10 cellular contexts compared by ENCODE assay signal in genomic region chr11:105045897-105046296, GRCh38. TPM values are rescaled to one million over a fixed set of nuclear protein-coding genes. Genes with fewer than 3 reads are reported as not detected.
DNase-seq lines count a peak whose midpoint lies in the region; ATAC-seq and TF ChIP-seq lines count a peak whose summit lies in the region.
"Had no signal": no experiment of that assay in that cellular context is flagged by ENCODE, and none has a peak within 500 bp of the region (broad histone marks: within the 10 kb centered on the region; RNA-seq: fewer than 3 reads in every experiment).

No MANE protein-coding gene starts in this region.

- peak overlapping the region; percentile 77 to 100 (median 92) for H3K27ac Mint-ChIP-seq in CD4-positive, alpha-beta memory T cell
- peak overlapping the region; percentile 58 for H3K27ac Mint-ChIP-seq in osteocyte (ENCODE audit: unreplicated experiment)

- H3K4me1 Mint-ChIP-seq in CD4-positive, alpha-beta memory T cell = peaks cover 33 to 59% (median 41%) of the 10 kb centered on the region in 4 donors
- peaks cover 38% of the 10 kb centered on the region for H3K4me1 Mint-ChIP-seq in osteocyte (ENCODE audit: unreplicated experiment)

- peaks cover 16 to 31% of the 10 kb centered on the region in 2 donors for H3K36me3 Mint-ChIP-seq in CD4-positive, alpha-beta memory T cell
- H3K36me3 Mint-ChIP-seq in osteocyte (ENCODE audit: unreplicated experiment) = no peaks in the 10 kb centered on the region

- ATAC-seq in esophagus mucosa = peak; percentile 74
- no peak for ATAC-seq in HG03565 (IDR thresholded peaks at IDR 0.05; ENCODE audit: unreplicated experiment)
- ATAC-seq in SK-N-SH treated with all-trans-retinoic acid at 6 μM for 48 hours = no peak

- no peaks in the 10 kb centered on the region for H4K20me1 ChIP-seq in OCI-LY3 (ENCODE audit: insufficient read depth, low read length)

- H3K4me3 ChIP-seq in CD4-positive, alpha-beta memory T cell (ENCODE audit: low read length in 2 of 2) = peak overlapping the region in 1 of 2 donors; percentile 60
- H3K4me3 ChIP-seq in OCI-LY3 (ENCODE audit: low read length) (no peak overlapping the region), SJCRH30 (no peak overlapping the region)

- H2AFZ ChIP-seq in OCI-LY3 (ENCODE audit: low read depth, low read length) = peak overlapping the region; percentile 88

- H3K79me2 ChIP-seq in OCI-LY3 (ENCODE audit: low read length) = no peaks in the 10 kb centered on the region

- peaks cover 40% of the 10 kb centered on the region for H3K4me1 ChIP-seq in CD4-positive, alpha-beta memory T cell (ENCODE audit: insufficient read depth, low read length)
- peaks cover 9% of the 10 kb centered on the region for H3K4me1 ChIP-seq in OCI-LY3 (ENCODE audit: low read length)
- H3K4me1 ChIP-seq in SJCRH30 = no peaks in the 10 kb centered on the region

- peak overlapping the region; percentile 71 to 99 (median 98) for H3K4me3 Mint-ChIP-seq in CD4-positive, alpha-beta memory T cell
- H3K4me3 Mint-ChIP-seq in osteocyte (ENCODE audit: unreplicated experiment) = no peak overlapping the region

- no peaks in the 10 kb centered on the region for H3K27me3 ChIP-seq in CD4-positive, alpha-beta memory T cell (ENCODE audit: insufficient read depth, low read length)
- no peaks in the 10 kb centered on the region for H3K27me3 ChIP-seq in OCI-LY3 (ENCODE audit: low read depth, low read length)
- H3K27me3 ChIP-seq in SJCRH30 = no peaks in the 10 kb centered on the region
- H3K27me3 ChIP-seq: adrenal gland had no signal

- H3K9me3 Mint-ChIP-seq in CD4-positive, alpha-beta memory T cell = peaks cover 0 to 2% (median 0%) of the 10 kb centered on the region in 8 donors
- no peaks in the 10 kb centered on the region for H3K9me3 Mint-ChIP-seq in osteocyte (ENCODE audit: unreplicated experiment)

- CTCF ChIA-PET in CD4-positive, alpha-beta memory T cell (lab: Charles Lee; ENCODE audit: partially characterized antibody) = interaction anchor here (1.3 kb wide), 1 partner anchor 18 kb away, joined by 3 read pairs; no protein-coding TSS in a partner anchor

- no peak for DNase-seq in CD4-positive, alpha-beta memory T cell
- DNase-seq in osteocyte (ENCODE audit: extremely low spot score, unreplicated experiment) (no peak), SJCRH30 (no peak), NCI-H446 treated with DMSO at 0.1 percent for 48 hours (lab: John Stamatoyannopoulos, UW) (no peak)
- DNase-seq: foreskin melanocyte had no signal

- no peaks in the 10 kb centered on the region for H3K27me3 Mint-ChIP-seq in CD4-positive, alpha-beta memory T cell
- no peaks in the 10 kb centered on the region for H3K27me3 Mint-ChIP-seq in osteocyte (ENCODE audit: unreplicated experiment)

- no peak for TF ChIP-seq CTCF in OCI-LY3 (IDR thresholded peaks at IDR 0.05; ENCODE audit: low read depth, low read length)
- no peak for TF ChIP-seq CTCF in osteocyte (IDR thresholded peaks at IDR 0.05)

- POLR2A ChIA-PET in CD4-positive, alpha-beta memory T cell (lab: Charles Lee; ENCODE audit: partially characterized antibody) = interaction anchor here (1.0 kb wide), 1 partner anchor 14 kb away, joined by 3 read pairs; no protein-coding TSS in a partner anchor

- intact Hi-C loops in CD4-positive, alpha-beta memory T cell (cut with micrococcal nuclease) = loop anchor here (1.0 to 10.0 kb wide), 3 partner anchors 13 to 341 kb away; no protein-coding TSS in a partner anchor

- no peaks in the 10 kb centered on the region for H3K9me3 ChIP-seq in CD4-positive, alpha-beta memory T cell (ENCODE audit: control insufficient read depth in 1 of 2, low read length in 2 of 2)
- H3K9me3 ChIP-seq in OCI-LY3 (ENCODE audit: insufficient read depth, low read length) (no peaks in the 10 kb centered on the region), SJCRH30 (replicated peaks) (no peaks in the 10 kb centered on the region)
- H3K9me3 ChIP-seq: adrenal gland had no signal

- H3K27ac ChIP-seq in CD4-positive, alpha-beta memory T cell (ENCODE audit: low read depth, low read length) = peak overlapping the region; percentile 73
- H3K27ac ChIP-seq in OCI-LY3 (ENCODE audit: low read length) (no peak overlapping the region), SJCRH30 (no peak overlapping the region)

- no peak overlapping the region for H3K9ac ChIP-seq in OCI-LY3 (ENCODE audit: low read length)

- peak overlapping the region; percentile 86 for H3K4me2 ChIP-seq in OCI-LY3 (ENCODE audit: low read length)

- H3K36me3 ChIP-seq in CD4-positive, alpha-beta memory T cell (ENCODE audit: insufficient read depth, low read length) = peaks cover 3% of the 10 kb centered on the region
- H3K36me3 ChIP-seq in OCI-LY3 (replicated peaks; ENCODE audit: low read depth, low read length) (no peaks in the 10 kb centered on the region), SJCRH30 (no peaks in the 10 kb centered on the region)
- H3K36me3 ChIP-seq: adrenal gland had no signal

TF ChIP-seq in SK-N-SH treated with all-trans-retinoic acid at 6 μM for 48 hours, 23 proteins besides CTCF, POLR2A, EP300 and RAD21:
- TF ChIP-seq TOX (CRISPR knock-in tag; IDR thresholded peaks at IDR 0.05; ENCODE audit: borderline replicate concordance) (no peak), ZC3H10 (CRISPR knock-in tag; IDR thresholded peaks at IDR 0.05) (no peak), OSR1 (CRISPR knock-in tag; IDR thresholded peaks at IDR 0.05) (no peak), ZNF565 (CRISPR knock-in tag; conservative IDR thresholded peaks at IDR 0.05; ENCODE audit: low read depth) (no peak), ESRRG (CRISPR knock-in tag; IDR thresholded peaks at IDR 0.05) (no peak), SNAI2 (CRISPR knock-in tag; IDR thresholded peaks at IDR 0.05) (no peak), TSHZ2 (CRISPR knock-in tag; IDR thresholded peaks at IDR 0.05) (no peak), ZFP3 (CRISPR knock-in tag; IDR thresholded peaks at IDR 0.05) (no peak)
TF ChIP-seq in SK-N-SH treated with all-trans-retinoic acid at 6 μM for 48 hours: peak in this region for 0.

RNA-seq across cellular contexts. Expression of gene CARD16, which starts 0.8 kb away (rescaled TPM):
- total RNA-seq in CD4-positive, alpha-beta memory T cell = 10 to 100 TPM; 56.1 to 59.0 TPM
- polyA plus RNA-seq in CD4-positive, alpha-beta memory T cell = 100 to 1,000 TPM; 190 to 219 TPM
- total RNA-seq in esophagus mucosa (14.0 TPM), osteocyte (1.5 and 1.9 TPM in 2 replicates)
- 0.25 and 0.53 TPM in 2 replicates for total RNA-seq in SJCRH30 (2014; rRNA removed; shearing (Covaris generic))

RNA-seq across cellular contexts. Expression of gene CASP1, which starts 11.0 kb away (rescaled TPM):
- 10 to 100 TPM; 74.8 to 96.8 TPM for total RNA-seq in CD4-positive, alpha-beta memory T cell
- 100 to 1,000 TPM; 126 to 195 TPM for polyA plus RNA-seq in CD4-positive, alpha-beta memory T cell
- total RNA-seq in esophagus mucosa = 58.8 TPM
- 0.55 and 1.1 TPM in 2 replicates for total RNA-seq in osteocyte
- 0.40 and 0.86 TPM in 2 replicates for total RNA-seq in SJCRH30 (2014; rRNA removed; shearing (Covaris generic))

RNA-seq across cellular contexts. Expression of gene CASP5, which starts 22.9 kb away (rescaled TPM):
- not detected for total RNA-seq in CD4-positive, alpha-beta memory T cell
- not detected for polyA plus RNA-seq in CD4-positive, alpha-beta memory T cell
- total RNA-seq in esophagus mucosa = not detected
- not detected in 2 replicates for total RNA-seq in osteocyte
- not detected in 2 replicates for total RNA-seq in SJCRH30 (2014; rRNA removed; shearing (Covaris generic))

Comparison
In these comparisons a context has a peak if more than half of its experiments do, and no peak if none do; other contexts are left out.
1. RNA of gene CASP1, which starts 11.0 kb away (total RNA-seq): 74.8 to 96.8 TPM in CD4-positive, alpha-beta memory T cell and 58.8 TPM in esophagus mucosa (single experiment); 0.55 to 1.1 TPM in osteocyte and 0.40 to 0.86 TPM in SJCRH30; every median in the first group is over 10 times any median in the second.